ENCODE assay signal across 19 cellular contexts in the genomic region with DNA sequence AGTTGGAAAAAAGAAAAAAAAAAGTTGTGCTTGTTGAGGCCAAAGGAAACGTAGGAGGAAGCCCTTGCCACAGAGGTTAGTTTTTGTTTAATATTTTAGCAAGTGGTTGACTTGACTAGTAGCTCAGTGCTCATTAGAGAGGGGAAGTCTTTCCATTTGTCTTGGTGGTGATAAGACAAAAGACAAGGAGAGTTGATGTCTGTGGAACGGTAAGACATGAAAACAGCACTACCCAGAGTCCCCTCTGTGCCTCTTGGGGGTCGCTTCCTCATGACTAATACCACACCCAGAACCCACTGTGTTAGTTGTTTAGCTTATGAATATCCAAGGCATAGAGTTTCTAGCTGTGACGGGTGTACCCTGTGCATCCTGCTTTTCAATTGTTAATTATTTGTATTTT.
"Had no signal": no experiment of that assay in that cellular context is flagged by ENCODE, and none has a peak within 500 bp of the region (broad histone marks: within the 10 kb centered on the region; RNA-seq: fewer than 3 reads in every experiment).

No MANE protein-coding gene starts in this region.

- ATAC-seq: activated T-cell treated with anti-CD3 and anti-CD28 coated beads, Interleukin-2, amount 50 U/mL, for 72 hours; left lobe of liver had no signal

- DNase-seq: activated CD4-positive, alpha-beta T cell treated with anti-CD3 and anti-CD28 coated beads for 1 hour; activated CD4-positive, alpha-beta T cell treated with anti-CD3 and anti-CD28 coated beads, Interleukin-2, amount 50 U/mL, for 4 hours; activated CD8-positive, alpha-beta memory T cell treated with anti-CD3 and anti-CD28 coated beads, Interleukin-2, amount 50 U/mL, for 4 hours; activated effector memory CD4-positive, alpha-beta T cell treated with anti-CD3 and anti-CD28 coated beads, Interleukin-2, amount 50 U/mL, for 16 hours; activated naive CD4-positive, alpha-beta T cell treated with anti-CD3 and anti-CD28 coated beads, Interleukin-2, amount 50 U/mL, for 16 hours; activated T-cell treated with anti-CD3 and anti-CD28 coated beads, Interleukin-2, amount 50 U/mL, for 72 hours; cerebellar nuclear complex; cortex of kidney; kidney; nephron progenitor cell; nucleus accumbens; posterior cingulate gyrus; sigmoid colon; stimulated activated CD4-positive, alpha-beta T cell treated with anti-CD3 and anti-CD28 coated beads, Interleukin-4, amount 100 ng/mL, for 4 hours; stimulated activated naive CD4-positive, alpha-beta T cell; transverse colon had no signal

- H3K4me1 Mint-ChIP-seq: nephron progenitor cell had no signal

- H3K4me3 ChIP-seq: lung, sigmoid colon, transverse colon, vagina had no signal

- H3K4me3 Mint-ChIP-seq: activated T-cell treated with anti-CD3 and anti-CD28 coated beads, Interleukin-2, amount 50 U/mL, for 72 hours; nephron progenitor cell had no signal

- H3K9me3 ChIP-seq: sigmoid colon, transverse colon, vagina had no signal

- H3K27ac Mint-ChIP-seq: activated T-cell treated with anti-CD3 and anti-CD28 coated beads, Interleukin-2, amount 50 U/mL, for 72 hours had no signal

- H3K9me3 Mint-ChIP-seq: nephron progenitor cell had no signal

- H3K27me3 ChIP-seq: sigmoid colon, transverse colon, vagina had no signal

- H3K36me3 ChIP-seq: transverse colon had no signal

- H3K4me1 ChIP-seq: sigmoid colon, transverse colon, vagina had no signal
